In genomic region chr7:39732837-39733804, GRCh38 we compare ENCODE assay signal across 8 cellular contexts.
DNase-seq lines count a peak whose midpoint lies in the region; ATAC-seq, FAIRE-seq and TF ChIP-seq lines count a peak whose summit lies in the region.

No MANE protein-coding gene starts in this region.

- H3K27me3 ChIP-seq in adrenal gland: no peaks in the 10 kb centered on the region
- H3K27me3 ChIP-seq in heart right ventricle: no peaks in the 10 kb centered on the region
- no peaks in the 10 kb centered on the region for H3K27me3 ChIP-seq in upper lobe of right lung

- H3K9me3 ChIP-seq in adrenal gland (replicated peaks in 1 of 3) (no peaks in the 10 kb centered on the region), heart right ventricle (no peaks in the 10 kb centered on the region), upper lobe of right lung (no peaks in the 10 kb centered on the region)

- peak; percentile 88 for DNase-seq in GM12892 (ENCODE audit: insufficient read length)
- peak; percentile 98 for DNase-seq in NCI-H1436 (lab: John Stamatoyannopoulos, UW)
- DNase-seq in SW480 (ENCODE audit: low spot score): peak; percentile 94
- DNase-seq in adrenal gland: peak; percentile 91 to 98 (median 96)
- DNase-seq in heart right ventricle: peak; percentile 96 to 98
- DNase-seq in posterior cingulate gyrus: peak; percentile 90 to 99 (median 97)
- peak; percentile 96 for DNase-seq in upper lobe of right lung

- TF ChIP-seq CTCF in adrenal gland (IDR thresholded peaks at IDR 0.05) (peak in 1 of 6 experiments; percentile 24), heart right ventricle (IDR thresholded peaks at IDR 0.05) (no peak), upper lobe of right lung (IDR thresholded peaks at IDR 0.05) (no peak)

- FAIRE-seq in GM12892 (lab: Jason Lieb, UNC): peak; percentile 98

- no peaks in the 10 kb centered on the region for H3K36me3 ChIP-seq in adrenal gland (replicated peaks in 1 of 2)
- H3K36me3 ChIP-seq in heart right ventricle: no peaks in the 10 kb centered on the region
- H3K36me3 ChIP-seq in upper lobe of right lung: no peaks in the 10 kb centered on the region

- H3K4me3 ChIP-seq in adrenal gland: peak overlapping the region; percentile 44 to 74 (median 56)
- H3K4me3 ChIP-seq in heart right ventricle: peak overlapping the region; percentile 11 to 64 (median 60)
- peak overlapping the region; percentile 57 for H3K4me3 ChIP-seq in upper lobe of right lung

- ATAC-seq in HG02840 (IDR thresholded peaks at IDR 0.05; ENCODE audit: low FRiP score, unreplicated experiment): peak; percentile 92
- ATAC-seq in heart right ventricle: peak; percentile 96 to 98 (median 97)
- peak; percentile 96 for ATAC-seq in upper lobe of right lung

- H3K27ac ChIP-seq in adrenal gland: peak overlapping the region; percentile 27 to 88 (median 61)
- peak overlapping the region; percentile 12 to 89 (median 72) for H3K27ac ChIP-seq in heart right ventricle
- H3K27ac ChIP-seq in upper lobe of right lung: peak overlapping the region; percentile 81

- TF ChIP-seq POLR2A in GM12892 (IDR thresholded peaks at IDR 0.05; ENCODE audit: low read depth, low read length) (peak; percentile 91), adrenal gland (IDR thresholded peaks at IDR 0.05) (peak in 1 of 2 donors; percentile 36)

- H3K4me1 ChIP-seq in adrenal gland (replicated peaks in 1 of 2) (peaks cover 0 to 25% of the 10 kb centered on the region in 2 donors), heart right ventricle (peaks cover 0 to 33% (median 22%) of the 10 kb centered on the region in 9 donors), upper lobe of right lung (peaks cover 18% of the 10 kb centered on the region)

- intact Hi-C loops in adrenal gland (cut with DNase I): no loop called here
- intact Hi-C loops in heart right ventricle (cut with DNase I): loop anchor here in 6 of 10 donors (2.0 to 10.0 kb wide), 3 partner anchors 110 to 118 kb away; partner anchors contain the start of gene RALA (in 5 of the 6)
- intact Hi-C loops in posterior cingulate gyrus (cut with DNase I): loop anchor here (5.0 kb wide), 1 partner anchor 106 kb away; no protein-coding TSS in a partner anchor
- intact Hi-C loops in upper lobe of right lung (cut with DNase I): no loop called here

- WGBS in adrenal gland, 4 donors: 3 to 11% (median 6%) methylated on average over 14 to 52 of the region's 52 CpGs
- WGBS in heart right ventricle, 2 donors: 2% methylated on average over 52 of the region's 52 CpGs

Comparison
In these comparisons a context has a peak if more than half of its experiments do, and no peak if none do; other contexts are left out.
1. Peak in every context shown above with its lines: DNase-seq, ATAC-seq, H3K4me3 ChIP-seq and H3K27ac ChIP-seq.
2. intact Hi-C loops: an anchor here in heart right ventricle (2.0 to 10.0 kb wide) and posterior cingulate gyrus (5.0 kb wide); none called in adrenal gland and upper lobe of right lung.